Comparison of ENCODE assay signal across 10 cellular contexts in the genomic region with DNA sequence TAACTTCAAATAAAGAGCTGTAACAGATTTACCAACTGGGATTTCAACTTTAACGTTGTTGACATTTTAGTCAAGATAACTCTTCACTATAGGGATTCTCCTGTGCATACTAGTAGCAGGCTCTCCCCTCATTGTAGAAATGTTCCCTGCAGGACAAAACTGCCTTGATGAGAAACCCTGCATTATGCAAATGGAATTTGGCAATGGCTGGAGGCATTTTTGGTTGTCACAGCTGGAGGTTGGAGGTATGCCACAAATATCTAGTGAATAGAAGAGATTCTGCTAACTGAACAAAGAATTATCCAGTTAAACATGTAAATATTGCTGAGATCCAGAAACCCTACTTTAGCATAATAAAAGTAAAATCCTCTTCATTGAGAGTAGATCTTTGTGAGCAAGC.
A peak's percentile ranks its signal among the peaks of the same experiment; 100 is the strongest.
DNase-seq lines count a peak whose midpoint lies in the region; ATAC-seq, FAIRE-seq and TF ChIP-seq lines count a peak whose summit lies in the region.
"Had no signal": no experiment of that assay in that cellular context is flagged by ENCODE, and none has a peak within 500 bp of the region (broad histone marks: within the 10 kb centered on the region; RNA-seq: fewer than 3 reads in every experiment).

No MANE protein-coding gene starts in this region.

- POLR2A ChIA-PET in A549 (lab: Yijun Ruan, JAX), result no interaction called here
- POLR2A ChIA-PET in HepG2 (lab: Yijun Ruan, JAX), result no interaction called here

- TF ChIP-seq CTCF in A549 (IDR thresholded peaks at IDR 0.05), result no peak
- no peak for TF ChIP-seq CTCF in cardiac fibroblast (IDR thresholded peaks at IDR 0.05; ENCODE audit: low read depth, low read length)
- TF ChIP-seq CTCF in HepG2 (CRISPR knock-in tag; IDR thresholded peaks at IDR 0.05), result no peak

- no TSS peak for BruUV-seq in HepG2 (replicated peaks; lab: Mats Ljungman, UMichigan)

- CTCF ChIA-PET in A549 (lab: Yijun Ruan, JAX), result no interaction called here
- CTCF ChIA-PET in HepG2 (lab: Yijun Ruan, JAX; ENCODE audit: low intra/inter-chr PET ratio, low total read pairs), result no interaction called here

- H4K20me1 ChIP-seq in HepG2 (ENCODE audit: insufficient read depth, low read length), result no peaks in the 10 kb centered on the region

- no peaks in the 10 kb centered on the region for H3K79me2 ChIP-seq in HepG2 (ENCODE audit: insufficient read depth, low read length)

- H3K4me3 ChIP-seq in A549 (peak overlapping the region; percentile 29; the same call in 2 of the 3 replicates), cardiac fibroblast (replicated peaks in 1 of 2; ENCODE audit: low read depth in 2 of 2, low read length in 2 of 2) (no peak overlapping the region), small intestine (ENCODE audit: low read depth in 1 of 2, low read length in 2 of 2) (no peak overlapping the region), HepG2 (replicated peaks in 1 of 3; ENCODE audit: insufficient read depth in 1 of 3, low read depth in 2 of 3, low read length in 3 of 3) (no peak overlapping the region)

- H3K9me3 ChIP-seq in A549 (no peaks in the 10 kb centered on the region), small intestine (ENCODE audit: control insufficient read depth, low read depth) (no peaks in the 10 kb centered on the region), HepG2 (ENCODE audit: low read length) (no peaks in the 10 kb centered on the region)

- ATAC-seq in A549 (no peak), GM18867 (IDR thresholded peaks at IDR 0.05; ENCODE audit: unreplicated experiment) (no peak), HepG2 (no peak)
- ATAC-seq: stimulated activated naive CD8-positive, alpha-beta T cell treated with anti-CD3 and anti-CD28 coated beads, Interleukin-15, amount 100 ng/mL, for 72 hours had no signal

- H3K36me3 ChIP-seq in small intestine (ENCODE audit: control insufficient read depth in 2 of 2, insufficient read depth in 2 of 2, low read length in 2 of 2) (no peaks in the 10 kb centered on the region), HepG2 (replicated peaks in 1 of 2; ENCODE audit: control insufficient read depth in 1 of 2, insufficient read depth in 2 of 2, low read length in 2 of 2) (no peaks in the 10 kb centered on the region)

- no peak for DNase-seq in A549 (ENCODE audit: low read depth in 1 of 2, low spot score in 1 of 2)
- DNase-seq in HCEC 1CT, result peak; percentile 47
- DNase-seq in cardiac fibroblast (ENCODE audit: low read depth in 2 of 2), result peak; percentile 59 to 63
- peak; percentile 78 for DNase-seq in islet precursor cell
- no peak for DNase-seq in small intestine
- no peak for DNase-seq in GF-D8 (lab: John Stamatoyannopoulos, UW)
- DNase-seq in HepG2 (ENCODE audit: low spot score), result no peak
- DNase-seq: CD4-positive, CD25-positive, alpha-beta regulatory T cell; stimulated activated naive CD8-positive, alpha-beta T cell treated with anti-CD3 and anti-CD28 coated beads, Interleukin-15, amount 100 ng/mL, for 72 hours had no signal

- H3K27me3 ChIP-seq in small intestine (ENCODE audit: control insufficient read depth in 2 of 2, insufficient read depth in 2 of 2, low read length in 2 of 2), result no peaks in the 10 kb centered on the region
- H3K27me3 ChIP-seq in HepG2 (ENCODE audit: control insufficient read depth in 1 of 2, insufficient read depth in 2 of 2, low read length in 2 of 2), result no peaks in the 10 kb centered on the region

- TF ChIP-seq POLR2A in A549 (IDR thresholded peaks at IDR 0.05; ENCODE audit: low read length) (no peak), HepG2 (IDR thresholded peaks at IDR 0.05; ENCODE audit: insufficient read depth in 1 of 2, low read depth in 2 of 2, low read length in 2 of 2) (no peak)

- intact Hi-C loops in HepG2 (cut with micrococcal nuclease; ENCODE audit: unreplicated experiment), result no loop called here

- FAIRE-seq in A549 (lab: Jason Lieb, UNC) (no peak), small intestine (lab: Jason Lieb, UNC) (no peak), HepG2 (lab: Jason Lieb, UNC) (no peak)

- H3K27ac ChIP-seq in A549 (peak overlapping the region; percentile 44 to 69; a peak in 5 of 6 replicates), small intestine (ENCODE audit: low read depth in 1 of 2, low read length in 1 of 2) (no peak overlapping the region), HepG2 (ENCODE audit: extremely low read length, insufficient read depth, low read length) (no peak overlapping the region)

- no peak overlapping the region for H3K9ac ChIP-seq in HepG2 (ENCODE audit: insufficient read depth, low read depth, low read length)

- TF ChIP-seq RAD21 in A549 (conservative IDR thresholded peaks at IDR 0.05 in 1 of 2, IDR thresholded peaks at IDR 0.05 in 1 of 2), result no peak
- no peak for TF ChIP-seq RAD21 in HepG2 (CRISPR knock-in tag; IDR thresholded peaks at IDR 0.05)

- TF ChIP-seq EP300 in A549 (IDR thresholded peaks at IDR 0.05) (no peak), HepG2 (IDR thresholded peaks at IDR 0.05; ENCODE audit: low read depth in 2 of 2, low read length in 2 of 2) (no peak), HepG2 (CRISPR knock-in tag; IDR thresholded peaks at IDR 0.05; ENCODE audit: borderline replicate concordance) (no peak)

- H3K4me2 ChIP-seq in A549, result peak overlapping the region; percentile 60
- no peak overlapping the region for H3K4me2 ChIP-seq in HepG2 (ENCODE audit: low read depth, low read length)

- H3K4me1 ChIP-seq in A549 (peaks cover 20% of the 10 kb centered on the region), small intestine (ENCODE audit: control insufficient read depth in 2 of 2, insufficient read depth in 1 of 2, low read depth in 1 of 2, low read length in 1 of 2) (no peaks in the 10 kb centered on the region), HepG2 (ENCODE audit: insufficient read depth, low read length) (no peaks in the 10 kb centered on the region)

- 4% methylated on average over 1 of the region's 1 CpG for WGBS in A549 (ENCODE audit: missing lambda C conversion rate)
- 0 to 15% (median 6%) methylated on average over 1 of the region's 1 CpG for WGBS in small intestine, 3 donors
- 0% methylated on average over 1 of the region's 1 CpG for WGBS in HepG2 (ENCODE audit: low lambda C conversion rate)

- no peak overlapping the region for H2AFZ ChIP-seq in HepG2 (ENCODE audit: low read length)

- in situ Hi-C loops in HepG2 (cut with HindIII; ENCODE audit: extremely low pct_ligation_motif_present, low pct_unique_long_range_greater_than_20kb), result no loop called here

TF ChIP-seq in A549, 52 proteins besides CTCF, POLR2A, EP300 and RAD21:
- TF ChIP-seq HOXB5 (CRISPR knock-in tag; IDR thresholded peaks at IDR 0.05), result no peak
- TF ChIP-seq CHD4 (IDR thresholded peaks at IDR 0.05; ENCODE audit: borderline replicate concordance), result no peak
- no peak for TF ChIP-seq CEBPB (IDR thresholded peaks at IDR 0.05)
- TF ChIP-seq, protein P1, sequence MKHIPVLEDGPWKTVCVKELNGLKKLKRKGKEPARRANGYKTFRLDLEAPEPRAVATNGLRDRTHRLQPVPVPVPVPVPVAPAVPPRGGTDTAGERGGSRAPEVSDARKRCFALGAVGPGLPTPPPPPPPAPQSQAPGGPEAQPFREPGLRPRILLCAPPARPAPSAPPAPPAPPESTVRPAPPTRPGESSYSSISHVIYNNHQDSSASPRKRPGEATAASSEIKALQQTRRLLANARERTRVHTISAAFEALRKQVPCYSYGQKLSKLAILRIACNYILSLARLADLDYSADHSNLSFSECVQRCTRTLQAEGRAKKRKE (CRISPR knock-in tag; IDR thresholded peaks at IDR 0.05; ENCODE audit: low read depth), result no peak

TF ChIP-seq in HepG2, 621 proteins besides CTCF, POLR2A, EP300 and RAD21 (continues in another document):
- TF ChIP-seq, protein P2, sequence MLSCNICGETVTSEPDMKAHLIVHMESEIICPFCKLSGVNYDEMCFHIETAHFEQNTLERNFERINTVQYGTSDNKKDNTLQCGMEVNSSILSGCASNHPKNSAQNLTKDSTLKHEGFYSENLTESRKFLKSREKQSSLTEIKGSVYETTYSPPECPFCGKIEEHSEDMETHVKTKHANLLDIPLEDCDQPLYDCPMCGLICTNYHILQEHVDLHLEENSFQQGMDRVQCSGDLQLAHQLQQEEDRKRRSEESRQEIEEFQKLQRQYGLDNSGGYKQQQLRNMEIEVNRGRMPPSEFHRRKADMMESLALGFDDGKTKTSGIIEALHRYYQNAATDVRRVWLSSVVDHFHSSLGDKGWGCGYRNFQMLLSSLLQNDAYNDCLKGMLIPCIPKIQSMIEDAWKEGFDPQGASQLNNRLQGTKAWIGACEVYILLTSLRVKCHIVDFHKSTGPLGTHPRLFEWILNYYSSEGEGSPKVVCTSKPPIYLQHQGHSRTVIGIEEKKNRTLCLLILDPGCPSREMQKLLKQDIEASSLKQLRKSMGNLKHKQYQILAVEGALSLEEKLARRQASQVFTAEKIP (CRISPR knock-in tag; IDR thresholded peaks at IDR 0.05; ENCODE audit: borderline replicate concordance), result no peak
- TF ChIP-seq SMC3 (IDR thresholded peaks at IDR 0.05; ENCODE audit: low read length) (no peak), THAP11 (CRISPR knock-in tag; IDR thresholded peaks at IDR 0.05) (no peak), SP4 (CRISPR knock-in tag; IDR thresholded peaks at IDR 0.05) (no peak), ZNF24 (IDR thresholded peaks at IDR 0.05) (no peak), NR2C2 (CRISPR knock-in tag; IDR thresholded peaks at IDR 0.05; ENCODE audit: borderline replicate concordance) (no peak), ZNF232 (CRISPR knock-in tag; IDR thresholded peaks at IDR 0.05; ENCODE audit: borderline replicate concordance) (no peak), ATM (IDR thresholded peaks at IDR 0.05; ENCODE audit: borderline replicate concordance) (no peak), HNRNPUL1 (IDR thresholded peaks at IDR 0.05; ENCODE audit: low read depth, low read length) (no peak)
- TF ChIP-seq, protein P3, sequence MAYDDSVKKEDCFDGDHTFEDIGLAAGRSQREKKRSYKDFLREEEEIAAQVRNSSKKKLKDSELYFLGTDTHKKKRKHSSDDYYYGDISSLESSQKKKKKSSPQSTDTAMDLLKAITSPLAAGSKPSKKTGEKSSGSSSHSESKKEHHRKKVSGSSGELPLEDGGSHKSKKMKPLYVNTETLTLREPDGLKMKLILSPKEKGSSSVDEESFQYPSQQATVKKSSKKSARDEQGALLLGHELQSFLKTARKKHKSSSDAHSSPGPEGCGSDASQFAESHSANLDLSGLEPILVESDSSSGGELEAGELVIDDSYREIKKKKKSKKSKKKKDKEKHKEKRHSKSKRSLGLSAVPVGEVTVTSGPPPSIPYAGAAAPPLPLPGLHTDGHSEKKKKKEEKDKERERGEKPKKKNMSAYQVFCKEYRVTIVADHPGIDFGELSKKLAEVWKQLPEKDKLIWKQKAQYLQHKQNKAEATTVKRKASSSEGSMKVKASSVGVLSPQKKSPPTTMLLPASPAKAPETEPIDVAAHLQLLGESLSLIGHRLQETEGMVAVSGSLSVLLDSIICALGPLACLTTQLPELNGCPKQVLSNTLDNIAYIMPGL (CRISPR knock-in tag; IDR thresholded peaks at IDR 0.05; ENCODE audit: borderline replicate concordance in 1 of 2, low read depth in 1 of 2), result no peak

Comparison
In these comparisons a context has a peak if more than half of its experiments do, and no peak if none do; other contexts are left out.
1. DNase-seq: peak in HCEC 1CT (single experiment), cardiac fibroblast (2 of 2) and islet precursor cell (single experiment); none in A549 (0 of 2), small intestine (single experiment), GF-D8 (single experiment) and HepG2 (single experiment).
2. H3K27ac ChIP-seq: peak in A549 (2 of 2); none in small intestine (0 of 2) and HepG2 (single experiment).